ENCODE assay signal across 8 cellular contexts in genomic region chr5:175464414-175465233, GRCh38. TPM values are rescaled to one million over a fixed set of nuclear protein-coding genes. Genes with fewer than 3 reads are reported as not detected.
A peak's percentile ranks its signal among the peaks of the same experiment; 100 is the strongest.
DNase-seq lines count a peak whose midpoint lies in the region; ATAC-seq and TF ChIP-seq lines count a peak whose summit lies in the region.

No MANE protein-coding gene starts in this region.

- no peaks in the 10 kb centered on the region for H3K4me1 ChIP-seq in CD4-positive, CD25-positive, alpha-beta regulatory T cell (ENCODE audit: control insufficient read depth, insufficient read depth, low read length, poor library complexity, severe bottlenecking)
- peaks cover 0 to 12% (median 0%) of the 10 kb centered on the region in 4 donors for H3K4me1 ChIP-seq in tibial artery

- peaks cover 5 to 17% (median 8%) of the 10 kb centered on the region in 4 donors for H3K4me1 Mint-ChIP-seq in CD4-positive, CD25-positive, alpha-beta regulatory T cell
- H3K4me1 Mint-ChIP-seq in natural killer cell = peaks cover 5 to 6% of the 10 kb centered on the region in 2 donors

- H3K36me3 Mint-ChIP-seq in CD4-positive, CD25-positive, alpha-beta regulatory T cell = no peaks in the 10 kb centered on the region
- H3K36me3 Mint-ChIP-seq in natural killer cell = no peaks in the 10 kb centered on the region

- H3K27me3 ChIP-seq in CD4-positive, CD25-positive, alpha-beta regulatory T cell (ENCODE audit: control insufficient read depth, insufficient read depth, low read length) = peaks cover 2% of the 10 kb centered on the region
- H3K27me3 ChIP-seq in tibial artery = no peaks in the 10 kb centered on the region

- intact Hi-C loops in natural killer cell (cut with micrococcal nuclease) (no loop called here), tibial artery (cut with DNase I; ENCODE audit: low total_unique reads) (no loop called here)

- peak; percentile 36 to 80 (median 62) for DNase-seq in CD4-positive, CD25-positive, alpha-beta regulatory T cell
- DNase-seq in NCI-H510A treated with DMSO at 0.1 percent for 48 hours (lab: John Stamatoyannopoulos, UW) = peak; percentile 75
- DNase-seq in activated CD4-positive, alpha-beta T cell treated with anti-CD3 and anti-CD28 coated beads, Interleukin-2, amount 50 U/mL, for 4 hours = peak; percentile 56 to 66
- peak; percentile 37 for DNase-seq in effector CD8-positive, alpha-beta T cell (lab: John Stamatoyannopoulos, UW)
- no peak for DNase-seq in natural killer cell
- peak in 1 of 2 donors; percentile 31 for DNase-seq in tibial artery

- peaks cover 0 to 1% (median 0%) of the 10 kb centered on the region in 7 donors for H3K9me3 Mint-ChIP-seq in CD4-positive, CD25-positive, alpha-beta regulatory T cell
- H3K9me3 Mint-ChIP-seq in natural killer cell = no peaks in the 10 kb centered on the region

- H3K27ac Mint-ChIP-seq in CD4-positive, CD25-positive, alpha-beta regulatory T cell = peak overlapping the region in 2 of 3 donors; percentile 22 to 62
- H3K27ac Mint-ChIP-seq in natural killer cell = no peak overlapping the region

- H3K4me3 ChIP-seq in CD4-positive, CD25-positive, alpha-beta regulatory T cell (ENCODE audit: low read depth, low read length) = peak overlapping the region; percentile 9
- no peak overlapping the region for H3K4me3 ChIP-seq in tibial artery

- no peak overlapping the region for H3K4me3 Mint-ChIP-seq in CD4-positive, CD25-positive, alpha-beta regulatory T cell
- no peak overlapping the region for H3K4me3 Mint-ChIP-seq in natural killer cell

- no peak overlapping the region for H3K27ac ChIP-seq in CD4-positive, CD25-positive, alpha-beta regulatory T cell (ENCODE audit: insufficient read depth, low read length, poor library complexity, severe bottlenecking)
- H3K27ac ChIP-seq in tibial artery = no peak overlapping the region

- no peaks in the 10 kb centered on the region for H3K36me3 ChIP-seq in CD4-positive, CD25-positive, alpha-beta regulatory T cell (ENCODE audit: control insufficient read depth, insufficient read depth, low read length)
- no peaks in the 10 kb centered on the region for H3K36me3 ChIP-seq in tibial artery

- peak; percentile 97 for ATAC-seq in CD4-positive, CD25-positive, alpha-beta regulatory T cell (ENCODE audit: low read depth in 2 of 2)
- ATAC-seq in GM19025 (IDR thresholded peaks at IDR 0.05; ENCODE audit: low read depth, unreplicated experiment) (peak; percentile 92), HG03108 (IDR thresholded peaks at IDR 0.05; ENCODE audit: unreplicated experiment) (peak; percentile 95), natural killer cell (peak; percentile 81 to 98 (median 88))

- TF ChIP-seq CTCF in natural killer cell (IDR thresholded peaks at IDR 0.05) (peak; percentile 74), tibial artery (IDR thresholded peaks at IDR 0.05) (peak; percentile 52 to 66)

- peaks cover 29% of the 10 kb centered on the region for H3K27me3 Mint-ChIP-seq in CD4-positive, CD25-positive, alpha-beta regulatory T cell
- H3K27me3 Mint-ChIP-seq in natural killer cell (ENCODE audit: low read depth in 2 of 2) = peaks cover 17 to 18% of the 10 kb centered on the region in 2 donors

- no peaks in the 10 kb centered on the region for H3K9me3 ChIP-seq in CD4-positive, CD25-positive, alpha-beta regulatory T cell (ENCODE audit: control insufficient read depth in 2 of 2, low read length in 2 of 2)
- no peaks in the 10 kb centered on the region for H3K9me3 ChIP-seq in tibial artery

RNA-seq across cellular contexts. Expression of gene SFXN1, which starts 13.7 kb away (rescaled TPM):
- total RNA-seq in CD4-positive, CD25-positive, alpha-beta regulatory T cell = 82.3 TPM
- polyA plus RNA-seq in CD4-positive, CD25-positive, alpha-beta regulatory T cell = 10 to 100 TPM; 63.5 to 83.8 (median 76.0) TPM
- 10 to 100 TPM; 30.3 to 55.2 (median 44.0) TPM for total RNA-seq in natural killer cell

RNA-seq across cellular contexts. Expression of gene DRD1, which starts 20.6 kb away (rescaled TPM):
- not detected for total RNA-seq in CD4-positive, CD25-positive, alpha-beta regulatory T cell
- not detected for polyA plus RNA-seq in CD4-positive, CD25-positive, alpha-beta regulatory T cell
- not detected for total RNA-seq in natural killer cell

Comparison
In these comparisons a context has a peak if more than half of its experiments do, and no peak if none do; other contexts are left out.
1. H3K27ac Mint-ChIP-seq: peak in CD4-positive, CD25-positive, alpha-beta regulatory T cell (2 of 3); none in natural killer cell (0 of 2).
2. Peak in every context shown above with its lines, with median percentiles within 50 percentile points of each other: ATAC-seq.